ENCODE assay signal across 8 cellular contexts in the genomic region with DNA sequence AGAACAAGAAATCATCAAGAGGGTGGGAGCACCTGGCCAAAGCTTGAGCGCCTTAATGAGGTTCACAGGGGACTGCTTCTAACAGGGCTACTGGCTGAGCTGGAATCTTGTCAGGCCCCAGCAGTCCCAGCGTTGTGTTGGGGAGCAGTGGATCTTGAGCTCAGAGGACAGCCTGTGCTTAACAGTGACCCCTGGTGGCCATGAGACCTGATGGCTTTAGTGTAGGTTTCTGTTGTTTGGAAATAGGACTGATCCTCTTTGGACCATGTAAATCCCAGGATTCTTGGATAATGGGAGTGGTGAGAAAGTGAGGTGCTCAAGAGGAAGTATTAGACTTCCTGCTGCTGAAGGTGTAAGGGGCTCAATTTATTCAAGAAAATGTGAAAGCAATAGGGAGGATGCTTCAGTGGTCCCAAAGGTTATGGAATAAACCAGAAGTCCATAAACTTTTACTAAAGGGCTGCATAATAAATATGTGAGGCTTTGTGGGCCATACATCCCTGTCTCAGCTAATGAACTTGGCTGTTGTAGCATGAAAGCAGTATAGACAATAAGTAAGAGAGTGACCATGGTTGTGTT.
A peak's percentile ranks its signal among the peaks of the same experiment; 100 is the strongest.
DNase-seq lines count a peak whose midpoint lies in the region; ATAC-seq, FAIRE-seq and TF ChIP-seq lines count a peak whose summit lies in the region.

No MANE protein-coding gene starts in this region.

- in situ Hi-C loops in astrocyte of the cerebellum (cut with HindIII; ENCODE audit: low sequenced_read_pairs), result loop anchor here (5.0 kb wide), 3 partner anchors 66 to 319 kb away; no protein-coding TSS in a partner anchor

- no peak for TF ChIP-seq EP300 in A549 (IDR thresholded peaks at IDR 0.05)

- H3K27ac ChIP-seq in A549 (no peak overlapping the region), testis (no peak overlapping the region)

- H3K4me1 ChIP-seq in A549 (no peaks in the 10 kb centered on the region), testis (no peaks in the 10 kb centered on the region)

- no peaks in the 10 kb centered on the region for H3K27me3 ChIP-seq in testis

- 71% methylated on average over 2 of the region's 2 CpGs for WGBS in A549 (ENCODE audit: missing lambda C conversion rate)
- 54 to 65% methylated on average over 2 of the region's 2 CpGs for WGBS in testis, 2 donors

- TF ChIP-seq CTCF in A549 (IDR thresholded peaks at IDR 0.05) (peak; percentile 54), GM12873 (IDR thresholded peaks at IDR 0.05; ENCODE audit: insufficient read depth, low read depth, low read length, missing control alignments) (peak; percentile 57), astrocyte of the cerebellum (IDR thresholded peaks at IDR 0.05; ENCODE audit: low read depth, low read length, missing control alignments) (peak; percentile 56), testis (IDR thresholded peaks at IDR 0.05) (peak; percentile 30 to 58 (median 48))

- H3K9me3 ChIP-seq in A549 (peaks cover 4% of the 10 kb centered on the region; the same call in 2 of the 3 replicates), testis (no peaks in the 10 kb centered on the region)

- peak; percentile 38 to 42; a peak in 3 of 5 replicates for TF ChIP-seq RAD21 in A549 (conservative IDR thresholded peaks at IDR 0.05 in 1 of 2, IDR thresholded peaks at IDR 0.05 in 1 of 2)

- H3K4me3 ChIP-seq in A549 (no peak overlapping the region), astrocyte of the cerebellum (ENCODE audit: low read depth, low read length) (no peak overlapping the region), testis (no peak overlapping the region)

- FAIRE-seq in A549 (lab: Jason Lieb, UNC), result no peak

- H3K4me2 ChIP-seq in A549, result no peak overlapping the region

- intact Hi-C loops in testis (cut with DNase I; ENCODE audit: low total_unique reads), result no loop called here

- no peaks in the 10 kb centered on the region for H3K36me3 ChIP-seq in testis (ENCODE audit: low read depth, missing control alignments)

- POLR2A ChIA-PET in A549 (lab: Yijun Ruan, JAX), result no interaction called here

- peak; percentile 66 to 73 for DNase-seq in A549 (ENCODE audit: low read depth in 1 of 2, low spot score in 1 of 2)
- DNase-seq in RPMI8226, result peak; percentile 12
- DNase-seq in astrocyte of the cerebellum (ENCODE audit: low read depth), result no peak
- peak; percentile 61 for DNase-seq in left lobe of liver (ENCODE audit: low spot score)
- DNase-seq in testis, result peak; percentile 75
- DNase-seq in HPDE6-E6E7 (ENCODE audit: extremely low spot score), result no peak

- TF ChIP-seq POLR2A in A549 (IDR thresholded peaks at IDR 0.05; ENCODE audit: low read length), result no peak
- no peak for TF ChIP-seq POLR2A in testis (IDR thresholded peaks at IDR 0.05)
- TF ChIP-seq POLR2A in GM18505 (IDR thresholded peaks at IDR 0.05; ENCODE audit: borderline replicate concordance, extremely low read depth, insufficient read depth, insufficient read length), result no peak

- CTCF ChIA-PET in A549 (lab: Yijun Ruan, JAX), result interaction anchor here (0.6 to 10.0 kb wide), 12 partner anchors 8 to 412 kb away, joined by 3 to 94 read pairs (median 4); no protein-coding TSS in a partner anchor

- ATAC-seq in A549 (peak; percentile 55 to 85; a peak in 3 of 6 replicates), left lobe of liver (peak; percentile 93), GM18505 (IDR thresholded peaks at IDR 0.05; ENCODE audit: unreplicated experiment) (no peak)

TF ChIP-seq in A549, 52 proteins besides CTCF, POLR2A, EP300 and RAD21:
- TF ChIP-seq EHF (CRISPR knock-in tag; IDR thresholded peaks at IDR 0.05), result no peak
- TF ChIP-seq SREBF2 (IDR thresholded peaks at IDR 0.05), result no peak
- TF ChIP-seq CHD2 (IDR thresholded peaks at IDR 0.05; ENCODE audit: low read length, partially characterized antibody), result no peak
- TF ChIP-seq, protein P1, sequence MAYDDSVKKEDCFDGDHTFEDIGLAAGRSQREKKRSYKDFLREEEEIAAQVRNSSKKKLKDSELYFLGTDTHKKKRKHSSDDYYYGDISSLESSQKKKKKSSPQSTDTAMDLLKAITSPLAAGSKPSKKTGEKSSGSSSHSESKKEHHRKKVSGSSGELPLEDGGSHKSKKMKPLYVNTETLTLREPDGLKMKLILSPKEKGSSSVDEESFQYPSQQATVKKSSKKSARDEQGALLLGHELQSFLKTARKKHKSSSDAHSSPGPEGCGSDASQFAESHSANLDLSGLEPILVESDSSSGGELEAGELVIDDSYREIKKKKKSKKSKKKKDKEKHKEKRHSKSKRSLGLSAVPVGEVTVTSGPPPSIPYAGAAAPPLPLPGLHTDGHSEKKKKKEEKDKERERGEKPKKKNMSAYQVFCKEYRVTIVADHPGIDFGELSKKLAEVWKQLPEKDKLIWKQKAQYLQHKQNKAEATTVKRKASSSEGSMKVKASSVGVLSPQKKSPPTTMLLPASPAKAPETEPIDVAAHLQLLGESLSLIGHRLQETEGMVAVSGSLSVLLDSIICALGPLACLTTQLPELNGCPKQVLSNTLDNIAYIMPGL (CRISPR knock-in tag; IDR thresholded peaks at IDR 0.05; ENCODE audit: borderline replicate concordance), result no peak
- no peak for TF ChIP-seq POLR2AphosphoS2 (conservative IDR thresholded peaks at IDR 0.05; ENCODE audit: low read length)
- peak; percentile 49; the same call in 2 of the 3 replicates for TF ChIP-seq SMC3 (IDR thresholded peaks at IDR 0.05)
- TF ChIP-seq ZC3H11A (IDR thresholded peaks at IDR 0.05), result no peak
- TF ChIP-seq HOXB13 (CRISPR knock-in tag; IDR thresholded peaks at IDR 0.05; ENCODE audit: low read depth), result no peak

Comparison
In these comparisons a context has a peak if more than half of its experiments do, and no peak if none do; other contexts are left out.
1. DNase-seq: peak in A549 (2 of 2), RPMI8226 (single experiment), left lobe of liver (single experiment) and testis (single experiment); none in astrocyte of the cerebellum (single experiment) and HPDE6-E6E7 (single experiment).
2. Peak in every context shown above with its lines, with median percentiles within 50 percentile points of each other: CTCF ChIP-seq.